25 cellular contexts compared by ENCODE assay signal in the genomic region with DNA sequence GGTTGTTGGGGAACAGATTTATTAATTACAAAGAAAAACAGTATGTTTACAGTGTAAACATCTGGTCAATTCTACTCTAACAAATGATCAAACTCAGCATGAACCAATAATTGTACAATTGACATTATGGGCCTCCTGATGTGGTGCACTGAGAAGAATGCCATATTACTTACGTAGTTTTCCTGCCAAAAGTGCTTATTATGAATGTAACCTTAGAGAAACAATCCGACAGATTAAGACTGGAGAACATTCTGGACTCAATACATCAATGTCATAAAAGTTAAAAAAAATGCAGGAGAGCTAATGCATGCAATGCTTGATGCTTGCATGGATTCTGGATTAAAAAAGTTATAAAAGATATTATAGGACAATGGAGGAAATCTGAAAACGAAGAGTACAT.
"Had no signal": no experiment of that assay in that cellular context is flagged by ENCODE, and none has a peak within 500 bp of the region (broad histone marks: within the 10 kb centered on the region; RNA-seq: fewer than 3 reads in every experiment).

No MANE protein-coding gene starts in this region.

- H3K4me1 ChIP-seq: parathyroid adenoma, psoas muscle, sigmoid colon had no signal

- H3K27ac ChIP-seq: esophagus squamous epithelium, parathyroid adenoma, psoas muscle, sigmoid colon, thoracic aorta, VCaP had no signal

- DNase-seq: activated CD4-positive, alpha-beta T cell treated with anti-CD3 and anti-CD28 coated beads for 4 hours; activated CD4-positive, alpha-beta T cell treated with anti-CD3 and anti-CD28 coated beads, Interleukin-2, amount 50 U/mL, for 4 hours; activated naive CD4-positive, alpha-beta T cell; activated T-cell treated with anti-CD3 and anti-CD28 coated beads for 4 hours; activated T-cell treated with anti-CD3 and anti-CD28 coated beads, Interleukin-2, amount 50 U/mL, for 72 hours; aorta; caudate nucleus; effector CD4-positive, alpha-beta T cell; esophagus squamous epithelium; left colon; mammary epithelial cell; naive B cell; nephron progenitor cell; psoas muscle; sigmoid colon; small intestine; stimulated activated CD4-positive, alpha-beta T cell treated with anti-CD3 and anti-CD28 coated beads, Interleukin-4, amount 100 ng/mL, for 24 hours; T-helper 9 cell had no signal

- H3K36me3 ChIP-seq: esophagus squamous epithelium, sigmoid colon, thoracic aorta had no signal

- H3K27me3 Mint-ChIP-seq: activated naive CD8-positive, alpha-beta T cell; dendritic cell treated with granulocyte-macrophage colony-stimulating factor and Interleukin-4, amounts not matched to agents 40 ng/mL and 50 ng/mL, for 4 days; naive B cell; stimulated activated naive CD8-positive, alpha-beta T cell treated with anti-CD3 and anti-CD28 coated beads, Interleukin-15, Interleukin-2, amounts not matched to agents 100 ng/mL and 50 ng/mL, for 24 hours had no signal

- H3K4me3 Mint-ChIP-seq: activated naive CD8-positive, alpha-beta T cell; activated T-cell treated with anti-CD3 and anti-CD28 coated beads, Interleukin-2, amount 50 U/mL, for 72 hours; dendritic cell treated with granulocyte-macrophage colony-stimulating factor and Interleukin-4, amounts not matched to agents 40 ng/mL and 50 ng/mL, for 4 days; naive B cell; nephron progenitor cell; stimulated activated effector memory CD8-positive, alpha-beta T cell treated with anti-CD3 and anti-CD28 coated beads, Interleukin-12 subunit alpha, Interleukin-12 subunit beta, amount 100 ng/mL, for 72 hours; stimulated activated naive CD8-positive, alpha-beta T cell treated with anti-CD3 and anti-CD28 coated beads, Interleukin-15, Interleukin-2, amounts not matched to agents 100 ng/mL and 50 ng/mL, for 24 hours had no signal

- H3K9me3 Mint-ChIP-seq: activated T-cell treated with anti-CD3 and anti-CD28 coated beads, Interleukin-2, amount 50 U/mL, for 72 hours; dendritic cell treated with granulocyte-macrophage colony-stimulating factor and Interleukin-4, amounts not matched to agents 40 ng/mL and 50 ng/mL, for 4 days; naive B cell; nephron progenitor cell; stimulated activated effector memory CD8-positive, alpha-beta T cell treated with anti-CD3 and anti-CD28 coated beads, Interleukin-12 subunit alpha, Interleukin-12 subunit beta, amount 100 ng/mL, for 72 hours; stimulated activated naive CD8-positive, alpha-beta T cell treated with anti-CD3 and anti-CD28 coated beads, Interleukin-15, Interleukin-2, amounts not matched to agents 100 ng/mL and 50 ng/mL, for 24 hours had no signal

- H3K4me3 ChIP-seq: esophagus squamous epithelium, psoas muscle, sigmoid colon, thoracic aorta had no signal

- H3K27me3 ChIP-seq: esophagus squamous epithelium, sigmoid colon had no signal

- ATAC-seq: activated T-cell treated with anti-CD3 and anti-CD28 coated beads, Interleukin-2, amount 50 U/mL, for 72 hours; left colon; psoas muscle; stimulated activated effector memory CD8-positive, alpha-beta T cell treated with anti-CD3 and anti-CD28 coated beads, Interleukin-12 subunit alpha, Interleukin-12 subunit beta, amount 100 ng/mL, for 72 hours had no signal

- H3K27ac Mint-ChIP-seq: activated naive CD8-positive, alpha-beta T cell; activated T-cell treated with anti-CD3 and anti-CD28 coated beads, Interleukin-2, amount 50 U/mL, for 72 hours; dendritic cell treated with granulocyte-macrophage colony-stimulating factor and Interleukin-4, amounts not matched to agents 40 ng/mL and 50 ng/mL, for 4 days; naive B cell; nephron progenitor cell; stimulated activated effector memory CD8-positive, alpha-beta T cell treated with anti-CD3 and anti-CD28 coated beads, Interleukin-12 subunit alpha, Interleukin-12 subunit beta, amount 100 ng/mL, for 72 hours; stimulated activated naive CD8-positive, alpha-beta T cell treated with anti-CD3 and anti-CD28 coated beads, Interleukin-15, Interleukin-2, amounts not matched to agents 100 ng/mL and 50 ng/mL, for 24 hours had no signal

- H3K36me3 Mint-ChIP-seq: naive B cell; stimulated activated effector memory CD8-positive, alpha-beta T cell treated with anti-CD3 and anti-CD28 coated beads, Interleukin-12 subunit alpha, Interleukin-12 subunit beta, amount 100 ng/mL, for 72 hours had no signal

- H3K9me3 ChIP-seq: esophagus squamous epithelium, psoas muscle, sigmoid colon, thoracic aorta had no signal

- H2AFZ ChIP-seq: parathyroid adenoma had no signal

- H3K4me1 Mint-ChIP-seq: naive B cell; stimulated activated effector memory CD8-positive, alpha-beta T cell treated with anti-CD3 and anti-CD28 coated beads, Interleukin-12 subunit alpha, Interleukin-12 subunit beta, amount 100 ng/mL, for 72 hours had no signal
